Comparison of ENCODE assay signal across 1 cellular context in genomic region chr20:4904127-4904860, GRCh38.
TF ChIP-seq lines count a peak whose summit lies in the region.

No MANE protein-coding gene starts in this region.

TF ChIP-seq in HepG2, 621 proteins besides CTCF, POLR2A, EP300 and RAD21 (continued from another document):
- TF ChIP-seq, protein P1, sequence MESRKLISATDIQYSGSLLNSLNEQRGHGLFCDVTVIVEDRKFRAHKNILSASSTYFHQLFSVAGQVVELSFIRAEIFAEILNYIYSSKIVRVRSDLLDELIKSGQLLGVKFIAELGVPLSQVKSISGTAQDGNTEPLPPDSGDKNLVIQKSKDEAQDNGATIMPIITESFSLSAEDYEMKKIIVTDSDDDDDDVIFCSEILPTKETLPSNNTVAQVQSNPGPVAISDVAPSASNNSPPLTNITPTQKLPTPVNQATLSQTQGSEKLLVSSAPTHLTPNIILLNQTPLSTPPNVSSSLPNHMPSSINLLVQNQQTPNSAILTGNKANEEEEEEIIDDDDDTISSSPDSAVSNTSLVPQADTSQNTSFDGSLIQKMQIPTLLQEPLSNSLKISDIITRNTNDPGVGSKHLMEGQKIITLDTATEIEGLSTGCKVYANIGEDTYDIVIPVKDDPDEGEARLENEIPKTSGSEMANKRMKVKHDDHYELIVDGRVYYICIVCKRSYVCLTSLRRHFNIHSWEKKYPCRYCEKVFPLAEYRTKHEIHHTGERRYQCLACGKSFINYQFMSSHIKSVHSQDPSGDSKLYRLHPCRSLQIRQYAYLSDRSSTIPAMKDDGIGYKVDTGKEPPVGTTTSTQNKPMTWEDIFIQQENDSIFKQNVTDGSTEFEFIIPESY (CRISPR knock-in tag; IDR thresholded peaks at IDR 0.05), result peak; percentile 97
- TF ChIP-seq ZNF318 (CRISPR knock-in tag; IDR thresholded peaks at IDR 0.05) (peak; percentile 50; the same call in 1 of the 2 replicates), ZSCAN20 (CRISPR knock-in tag; IDR thresholded peaks at IDR 0.05; ENCODE audit: borderline replicate concordance) (no peak), ZNF33B (CRISPR knock-in tag; IDR thresholded peaks at IDR 0.05) (no peak), ZNF703 (CRISPR knock-in tag; IDR thresholded peaks at IDR 0.05; ENCODE audit: borderline replicate concordance) (no peak), ZNF230 (CRISPR knock-in tag; IDR thresholded peaks at IDR 0.05) (0 out of 2 replicates have a peak, but pooled peaks have one; percentile 36)
